In the genomic region with DNA sequence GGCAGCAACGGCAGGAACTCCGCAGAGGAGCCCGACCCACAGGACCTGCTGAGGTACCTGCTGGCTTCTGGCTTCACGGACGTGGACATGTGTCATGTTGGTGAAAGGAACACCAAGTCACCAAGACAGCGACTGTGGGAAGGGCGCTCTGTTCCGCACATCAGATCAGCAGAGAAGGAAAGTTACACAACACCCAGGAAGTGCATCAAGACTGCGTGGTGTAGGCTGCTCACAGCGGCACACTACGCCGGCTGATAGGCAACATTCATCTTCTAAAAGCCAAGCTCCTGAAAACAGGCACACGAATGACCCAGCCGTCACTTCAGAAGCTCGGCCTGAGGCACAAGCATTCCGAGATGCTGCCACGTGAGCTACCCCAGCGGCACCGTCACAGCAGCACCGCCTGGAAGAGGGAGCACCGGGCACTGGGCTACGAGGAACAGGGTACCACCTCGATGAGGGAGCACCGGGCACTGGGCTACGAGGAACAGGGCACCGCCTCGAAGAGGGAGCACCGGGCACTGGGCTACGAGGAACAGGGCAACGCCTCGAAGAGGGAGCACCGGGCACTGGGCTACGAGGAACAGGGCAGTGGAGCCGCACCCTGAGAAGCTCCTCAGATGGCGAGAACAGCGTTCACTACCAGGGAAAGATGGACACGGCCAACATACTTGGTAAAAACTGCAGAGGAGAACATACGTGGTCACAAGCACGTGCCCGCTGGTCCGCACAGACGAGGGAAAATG, we compare ENCODE assay signal across 22 cellular contexts.
"Had no signal": no experiment of that assay in that cellular context is flagged by ENCODE, and none has a peak within 500 bp of the region (broad histone marks: within the 10 kb centered on the region; RNA-seq: fewer than 3 reads in every experiment).

No MANE protein-coding gene starts in this region.

- DNase-seq: erythroblast; foreskin keratinocyte; kidney; left cardiac atrium; left ventricle myocardium superior; mesenchymal stem cell; naive B cell; spleen; stimulated activated CD4-positive, alpha-beta T cell treated with anti-CD3 and anti-CD28 coated beads, Interleukin-15, amount 100 ng/mL, for 24 hours; stimulated activated CD4-positive, alpha-beta T cell treated with anti-CD3 and anti-CD28 coated beads, Interleukin-1b, Interleukin-23, amount 100 ng/mL, for 48 hours; stimulated activated CD4-positive, alpha-beta T cell treated with anti-CD3 and anti-CD28 coated beads, Interleukin-4, amount 100 ng/mL, for 24 hours; stomach; substantia nigra; transverse colon had no signal

- H3K4me2 ChIP-seq: hepatocyte had no signal

- H3K9me3 ChIP-seq: spleen, stomach, thoracic aorta, transverse colon had no signal

- H3K36me3 ChIP-seq: transverse colon had no signal

- H3K4me3 ChIP-seq: hepatocyte, lung, spleen, stomach, thoracic aorta, transverse colon had no signal

- H3K9me3 Mint-ChIP-seq: dendritic cell treated with granulocyte-macrophage colony-stimulating factor and Interleukin-4, amounts not matched to agents 40 ng/mL and 50 ng/mL, for 4 days; naive B cell; nephron; stimulated activated memory B cell treated with anti-CD40 and anti-IgM and Interleukin-4, amounts not matched to agents 10 μg/mL and 1 μg/mL and 100 μg/mL, for 72 hours had no signal

- H3K4me1 ChIP-seq: foreskin keratinocyte, stomach, transverse colon had no signal

- H3K27me3 Mint-ChIP-seq: dendritic cell treated with granulocyte-macrophage colony-stimulating factor and Interleukin-4, amounts not matched to agents 40 ng/mL and 50 ng/mL, for 4 days; naive B cell; stimulated activated memory B cell treated with anti-CD40 and anti-IgM and Interleukin-4, amounts not matched to agents 10 μg/mL and 1 μg/mL and 100 μg/mL, for 72 hours had no signal

- H3K27ac ChIP-seq: foreskin keratinocyte, hepatocyte, spleen, stomach, thoracic aorta, transverse colon had no signal

- H3K36me3 Mint-ChIP-seq: naive B cell had no signal

- H3K4me1 Mint-ChIP-seq: stimulated activated memory B cell treated with anti-CD40 and anti-IgM and Interleukin-4, amounts not matched to agents 10 μg/mL and 1 μg/mL and 100 μg/mL, for 72 hours had no signal

- H3K27ac Mint-ChIP-seq: dendritic cell treated with granulocyte-macrophage colony-stimulating factor and Interleukin-4, amounts not matched to agents 40 ng/mL and 50 ng/mL, for 4 days; nephron; stimulated activated memory B cell treated with anti-CD40 and anti-IgM and Interleukin-4, amounts not matched to agents 10 μg/mL and 1 μg/mL and 100 μg/mL, for 72 hours had no signal

- H3K27me3 ChIP-seq: foreskin keratinocyte, hepatocyte, spleen, stomach, transverse colon had no signal

- FAIRE-seq: colon, endothelial cell of umbilical vein, kidney had no signal

- H3K4me3 Mint-ChIP-seq: dendritic cell treated with granulocyte-macrophage colony-stimulating factor and Interleukin-4, amounts not matched to agents 40 ng/mL and 50 ng/mL, for 4 days; naive B cell; nephron; stimulated activated memory B cell treated with anti-CD40 and anti-IgM and Interleukin-4, amounts not matched to agents 10 μg/mL and 1 μg/mL and 100 μg/mL, for 72 hours had no signal
